1 cellular context compared by ENCODE assay signal in the genomic region with DNA sequence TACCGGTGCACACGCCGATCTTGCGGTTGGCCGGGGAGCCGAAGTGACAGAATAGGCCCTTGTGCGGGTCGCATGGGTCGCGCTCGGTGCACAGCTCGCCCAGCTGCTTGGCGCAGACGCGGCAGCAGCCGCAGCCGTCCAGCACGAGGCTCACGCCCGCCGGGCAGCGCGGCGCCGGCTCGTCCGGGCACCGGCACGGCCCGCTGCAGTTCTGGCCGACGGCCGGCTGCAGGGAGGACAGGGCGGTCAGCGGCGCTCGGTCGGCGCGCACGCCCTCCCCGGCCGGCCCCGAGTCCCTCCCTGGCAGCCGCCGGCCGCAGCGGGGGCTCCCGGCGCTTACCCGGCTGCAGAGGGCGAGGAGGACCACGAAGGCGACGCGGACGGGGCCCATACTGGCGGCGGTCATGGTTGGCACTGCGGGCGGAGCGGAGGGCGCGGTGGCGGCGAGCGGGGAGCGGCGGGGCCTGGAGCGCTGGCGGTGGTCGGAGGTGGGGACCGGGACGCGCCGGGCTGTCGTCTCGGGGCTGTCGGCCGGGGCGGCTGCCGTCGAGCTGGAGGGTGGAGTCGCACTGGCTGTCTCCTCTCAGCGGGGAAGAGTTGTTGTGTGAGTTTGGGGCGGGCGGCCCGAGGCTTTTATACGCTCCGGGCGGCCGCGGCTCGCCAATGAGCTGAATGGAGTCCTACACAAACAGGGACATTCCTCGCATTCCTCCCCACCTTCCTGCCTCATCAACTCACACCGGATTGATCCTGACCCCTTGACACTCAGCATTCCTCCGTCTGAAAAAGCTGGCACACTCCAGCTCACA.
TF ChIP-seq lines count a peak whose summit lies in the region.

A gene with protein sequence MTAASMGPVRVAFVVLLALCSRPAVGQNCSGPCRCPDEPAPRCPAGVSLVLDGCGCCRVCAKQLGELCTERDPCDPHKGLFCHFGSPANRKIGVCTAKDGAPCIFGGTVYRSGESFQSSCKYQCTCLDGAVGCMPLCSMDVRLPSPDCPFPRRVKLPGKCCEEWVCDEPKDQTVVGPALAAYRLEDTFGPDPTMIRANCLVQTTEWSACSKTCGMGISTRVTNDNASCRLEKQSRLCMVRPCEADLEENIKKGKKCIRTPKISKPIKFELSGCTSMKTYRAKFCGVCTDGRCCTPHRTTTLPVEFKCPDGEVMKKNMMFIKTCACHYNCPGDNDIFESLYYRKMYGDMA (minus strand): TSS at position 606 of the 809 bp plus-strand sequence. CDS start 200 bp downstream, at position 406.

TF ChIP-seq in HepG2, 621 proteins besides CTCF, POLR2A, EP300 and RAD21 (continued from another document and continues in another):
- TF ChIP-seq, protein P1, sequence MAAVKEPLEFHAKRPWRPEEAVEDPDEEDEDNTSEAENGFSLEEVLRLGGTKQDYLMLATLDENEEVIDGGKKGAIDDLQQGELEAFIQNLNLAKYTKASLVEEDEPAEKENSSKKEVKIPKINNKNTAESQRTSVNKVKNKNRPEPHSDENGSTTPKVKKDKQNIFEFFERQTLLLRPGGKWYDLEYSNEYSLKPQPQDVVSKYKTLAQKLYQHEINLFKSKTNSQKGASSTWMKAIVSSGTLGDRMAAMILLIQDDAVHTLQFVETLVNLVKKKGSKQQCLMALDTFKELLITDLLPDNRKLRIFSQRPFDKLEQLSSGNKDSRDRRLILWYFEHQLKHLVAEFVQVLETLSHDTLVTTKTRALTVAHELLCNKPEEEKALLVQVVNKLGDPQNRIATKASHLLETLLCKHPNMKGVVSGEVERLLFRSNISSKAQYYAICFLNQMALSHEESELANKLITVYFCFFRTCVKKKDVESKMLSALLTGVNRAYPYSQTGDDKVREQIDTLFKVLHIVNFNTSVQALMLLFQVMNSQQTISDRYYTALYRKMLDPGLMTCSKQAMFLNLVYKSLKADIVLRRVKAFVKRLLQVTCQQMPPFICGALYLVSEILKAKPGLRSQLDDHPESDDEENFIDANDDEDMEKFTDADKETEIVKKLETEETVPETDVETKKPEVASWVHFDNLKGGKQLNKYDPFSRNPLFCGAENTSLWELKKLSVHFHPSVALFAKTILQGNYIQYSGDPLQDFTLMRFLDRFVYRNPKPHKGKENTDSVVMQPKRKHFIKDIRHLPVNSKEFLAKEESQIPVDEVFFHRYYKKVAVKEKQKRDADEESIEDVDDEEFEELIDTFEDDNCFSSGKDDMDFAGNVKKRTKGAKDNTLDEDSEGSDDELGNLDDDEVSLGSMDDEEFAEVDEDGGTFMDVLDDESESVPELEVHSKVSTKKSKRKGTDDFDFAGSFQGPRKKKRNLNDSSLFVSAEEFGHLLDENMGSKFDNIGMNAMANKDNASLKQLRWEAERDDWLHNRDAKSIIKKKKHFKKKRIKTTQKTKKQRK (IDR thresholded peaks at IDR 0.05; ENCODE audit: low read length) = no peak
- TF ChIP-seq, protein P2, sequence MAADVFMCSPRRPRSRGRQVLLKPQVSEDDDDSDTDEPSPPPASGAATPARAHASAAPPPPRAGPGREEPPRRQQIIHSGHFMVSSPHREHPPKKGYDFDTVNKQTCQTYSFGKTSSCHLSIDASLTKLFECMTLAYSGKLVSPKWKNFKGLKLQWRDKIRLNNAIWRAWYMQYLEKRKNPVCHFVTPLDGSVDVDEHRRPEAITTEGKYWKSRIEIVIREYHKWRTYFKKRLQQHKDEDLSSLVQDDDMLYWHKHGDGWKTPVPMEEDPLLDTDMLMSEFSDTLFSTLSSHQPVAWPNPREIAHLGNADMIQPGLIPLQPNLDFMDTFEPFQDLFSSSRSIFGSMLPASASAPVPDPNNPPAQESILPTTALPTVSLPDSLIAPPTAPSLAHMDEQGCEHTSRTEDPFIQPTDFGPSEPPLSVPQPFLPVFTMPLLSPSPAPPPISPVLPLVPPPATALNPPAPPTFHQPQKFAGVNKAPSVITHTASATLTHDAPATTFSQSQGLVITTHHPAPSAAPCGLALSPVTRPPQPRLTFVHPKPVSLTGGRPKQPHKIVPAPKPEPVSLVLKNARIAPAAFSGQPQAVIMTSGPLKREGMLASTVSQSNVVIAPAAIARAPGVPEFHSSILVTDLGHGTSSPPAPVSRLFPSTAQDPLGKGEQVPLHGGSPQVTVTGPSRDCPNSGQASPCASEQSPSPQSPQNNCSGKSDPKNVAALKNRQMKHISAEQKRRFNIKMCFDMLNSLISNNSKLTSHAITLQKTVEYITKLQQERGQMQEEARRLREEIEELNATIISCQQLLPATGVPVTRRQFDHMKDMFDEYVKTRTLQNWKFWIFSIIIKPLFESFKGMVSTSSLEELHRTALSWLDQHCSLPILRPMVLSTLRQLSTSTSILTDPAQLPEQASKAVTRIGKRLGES (CRISPR knock-in tag; IDR thresholded peaks at IDR 0.05; ENCODE audit: borderline replicate concordance) = peak; percentile 90
- TF ChIP-seq WIZ (CRISPR knock-in tag; IDR thresholded peaks at IDR 0.05) = no peak
- 0 out of 2 replicates have a peak, but pooled peaks have one; percentile 61 for TF ChIP-seq ZBTB7A (CRISPR knock-in tag; IDR thresholded peaks at IDR 0.05)
- TF ChIP-seq ZZZ3 (CRISPR knock-in tag; IDR thresholded peaks at IDR 0.05; ENCODE audit: borderline replicate concordance) = peak; percentile 58; the same call in 1 of the 2 replicates
- peak; percentile 99 for TF ChIP-seq ZNF790 (CRISPR knock-in tag; IDR thresholded peaks at IDR 0.05; ENCODE audit: borderline replicate concordance)
- TF ChIP-seq ZMYM4 (CRISPR knock-in tag; IDR thresholded peaks at IDR 0.05) = peak; percentile 99
- TF ChIP-seq, protein P3, sequence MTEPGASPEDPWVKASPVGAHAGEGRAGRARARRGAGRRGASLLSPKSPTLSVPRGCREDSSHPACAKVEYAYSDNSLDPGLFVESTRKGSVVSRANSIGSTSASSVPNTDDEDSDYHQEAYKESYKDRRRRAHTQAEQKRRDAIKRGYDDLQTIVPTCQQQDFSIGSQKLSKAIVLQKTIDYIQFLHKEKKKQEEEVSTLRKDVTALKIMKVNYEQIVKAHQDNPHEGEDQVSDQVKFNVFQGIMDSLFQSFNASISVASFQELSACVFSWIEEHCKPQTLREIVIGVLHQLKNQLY (CRISPR knock-in tag; IDR thresholded peaks at IDR 0.05) = peak; percentile 88; the same call in 1 of the 2 replicates
- TF ChIP-seq ZNF331 (CRISPR knock-in tag; IDR thresholded peaks at IDR 0.05) = peak; percentile 67; the same call in 1 of the 2 replicates
- no peak; the same call in 1 of the 2 replicates for TF ChIP-seq ZNF354B (CRISPR knock-in tag; IDR thresholded peaks at IDR 0.05)
- no peak for TF ChIP-seq ZNF180 (CRISPR knock-in tag; IDR thresholded peaks at IDR 0.05; ENCODE audit: borderline replicate concordance, low read depth)
- peak; percentile 60; the same call in 1 of the 2 replicates for TF ChIP-seq ZKSCAN1 (IDR thresholded peaks at IDR 0.05; ENCODE audit: low read length)
- peak; percentile 82 for TF ChIP-seq TARDBP (CRISPR knock-in tag; IDR thresholded peaks at IDR 0.05)
- TF ChIP-seq CHD2 (IDR thresholded peaks at IDR 0.05; ENCODE audit: low read depth, low read length) = no peak
- TF ChIP-seq CREB1 (IDR thresholded peaks at IDR 0.05) = peak; percentile 45
- TF ChIP-seq CREB1 (CRISPR knock-in tag; IDR thresholded peaks at IDR 0.05) = 0 out of 2 replicates have a peak, but pooled peaks have one; percentile 49
- TF ChIP-seq ZNF567 (CRISPR knock-in tag; IDR thresholded peaks at IDR 0.05; ENCODE audit: borderline replicate concordance) = no peak; the same call in 1 of the 2 replicates
- peak; percentile 43 for TF ChIP-seq ZBTB3 (CRISPR knock-in tag; IDR thresholded peaks at IDR 0.05; ENCODE audit: borderline replicate concordance, low read depth)
- TF ChIP-seq ZNF558 (CRISPR knock-in tag; IDR thresholded peaks at IDR 0.05; ENCODE audit: borderline replicate concordance) = peak; percentile 96; the same call in 1 of the 2 replicates
- TF ChIP-seq, protein P4, sequence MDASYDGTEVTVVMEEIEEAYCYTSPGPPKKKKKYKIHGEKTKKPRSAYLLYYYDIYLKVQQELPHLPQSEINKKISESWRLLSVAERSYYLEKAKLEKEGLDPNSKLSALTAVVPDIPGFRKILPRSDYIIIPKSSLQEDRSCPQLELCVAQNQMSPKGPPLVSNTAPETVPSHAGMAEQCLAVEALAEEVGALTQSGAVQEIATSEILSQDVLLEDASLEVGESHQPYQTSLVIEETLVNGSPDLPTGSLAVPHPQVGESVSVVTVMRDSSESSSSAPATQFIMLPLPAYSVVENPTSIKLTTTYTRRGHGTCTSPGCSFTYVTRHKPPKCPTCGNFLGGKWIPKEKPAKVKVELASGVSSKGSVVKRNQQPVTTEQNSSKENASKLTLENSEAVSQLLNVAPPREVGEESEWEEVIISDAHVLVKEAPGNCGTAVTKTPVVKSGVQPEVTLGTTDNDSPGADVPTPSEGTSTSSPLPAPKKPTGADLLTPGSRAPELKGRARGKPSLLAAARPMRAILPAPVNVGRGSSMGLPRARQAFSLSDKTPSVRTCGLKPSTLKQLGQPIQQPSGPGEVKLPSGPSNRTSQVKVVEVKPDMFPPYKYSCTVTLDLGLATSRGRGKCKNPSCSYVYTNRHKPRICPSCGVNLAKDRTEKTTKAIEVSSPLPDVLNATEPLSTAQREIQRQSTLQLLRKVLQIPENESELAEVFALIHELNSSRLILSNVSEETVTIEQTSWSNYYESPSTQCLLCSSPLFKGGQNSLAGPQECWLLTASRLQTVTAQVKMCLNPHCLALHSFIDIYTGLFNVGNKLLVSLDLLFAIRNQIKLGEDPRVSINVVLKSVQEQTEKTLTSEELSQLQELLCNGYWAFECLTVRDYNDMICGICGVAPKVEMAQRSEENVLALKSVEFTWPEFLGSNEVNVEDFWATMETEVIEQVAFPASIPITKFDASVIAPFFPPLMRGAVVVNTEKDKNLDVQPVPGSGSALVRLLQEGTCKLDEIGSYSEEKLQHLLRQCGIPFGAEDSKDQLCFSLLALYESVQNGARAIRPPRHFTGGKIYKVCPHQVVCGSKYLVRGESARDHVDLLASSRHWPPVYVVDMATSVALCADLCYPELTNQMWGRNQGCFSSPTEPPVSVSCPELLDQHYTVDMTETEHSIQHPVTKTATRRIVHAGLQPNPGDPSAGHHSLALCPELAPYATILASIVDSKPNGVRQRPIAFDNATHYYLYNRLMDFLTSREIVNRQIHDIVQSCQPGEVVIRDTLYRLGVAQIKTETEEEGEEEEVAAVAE (CRISPR knock-in tag; IDR thresholded peaks at IDR 0.05; ENCODE audit: borderline replicate concordance) = peak; percentile 78; the same call in 1 of the 2 replicates
- no peak for TF ChIP-seq MAF1 (CRISPR knock-in tag; IDR thresholded peaks at IDR 0.05; ENCODE audit: borderline replicate concordance)
- TF ChIP-seq PTBP1 (IDR thresholded peaks at IDR 0.05; ENCODE audit: low read depth, low read length, poor library complexity, severe bottlenecking) = no peak
- TF ChIP-seq TCF7 (IDR thresholded peaks at IDR 0.05; ENCODE audit: low read depth) = peak; percentile 85
- TF ChIP-seq, protein P5, sequence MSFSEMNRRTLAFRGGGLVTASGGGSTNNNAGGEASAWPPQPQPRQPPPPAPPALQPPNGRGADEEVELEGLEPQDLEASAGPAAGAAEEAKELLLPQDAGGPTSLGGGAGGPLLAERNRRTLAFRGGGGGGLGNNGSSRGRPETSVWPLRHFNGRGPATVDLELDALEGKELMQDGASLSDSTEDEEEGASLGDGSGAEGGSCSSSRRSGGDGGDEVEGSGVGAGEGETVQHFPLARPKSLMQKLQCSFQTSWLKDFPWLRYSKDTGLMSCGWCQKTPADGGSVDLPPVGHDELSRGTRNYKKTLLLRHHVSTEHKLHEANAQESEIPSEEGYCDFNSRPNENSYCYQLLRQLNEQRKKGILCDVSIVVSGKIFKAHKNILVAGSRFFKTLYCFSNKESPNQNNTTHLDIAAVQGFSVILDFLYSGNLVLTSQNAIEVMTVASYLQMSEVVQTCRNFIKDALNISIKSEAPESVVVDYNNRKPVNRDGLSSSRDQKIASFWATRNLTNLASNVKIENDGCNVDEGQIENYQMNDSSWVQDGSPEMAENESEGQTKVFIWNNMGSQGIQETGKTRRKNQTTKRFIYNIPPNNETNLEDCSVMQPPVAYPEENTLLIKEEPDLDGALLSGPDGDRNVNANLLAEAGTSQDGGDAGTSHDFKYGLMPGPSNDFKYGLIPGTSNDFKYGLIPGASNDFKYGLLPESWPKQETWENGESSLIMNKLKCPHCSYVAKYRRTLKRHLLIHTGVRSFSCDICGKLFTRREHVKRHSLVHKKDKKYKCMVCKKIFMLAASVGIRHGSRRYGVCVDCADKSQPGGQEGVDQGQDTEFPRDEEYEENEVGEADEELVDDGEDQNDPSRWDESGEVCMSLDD (CRISPR knock-in tag; IDR thresholded peaks at IDR 0.05; ENCODE audit: borderline replicate concordance) = no peak
- TF ChIP-seq FOXA1 (IDR thresholded peaks at IDR 0.05) = no peak
- peak; percentile 93 for TF ChIP-seq FOXA1 (CRISPR knock-in tag; IDR thresholded peaks at IDR 0.05)
- TF ChIP-seq, protein P6, sequence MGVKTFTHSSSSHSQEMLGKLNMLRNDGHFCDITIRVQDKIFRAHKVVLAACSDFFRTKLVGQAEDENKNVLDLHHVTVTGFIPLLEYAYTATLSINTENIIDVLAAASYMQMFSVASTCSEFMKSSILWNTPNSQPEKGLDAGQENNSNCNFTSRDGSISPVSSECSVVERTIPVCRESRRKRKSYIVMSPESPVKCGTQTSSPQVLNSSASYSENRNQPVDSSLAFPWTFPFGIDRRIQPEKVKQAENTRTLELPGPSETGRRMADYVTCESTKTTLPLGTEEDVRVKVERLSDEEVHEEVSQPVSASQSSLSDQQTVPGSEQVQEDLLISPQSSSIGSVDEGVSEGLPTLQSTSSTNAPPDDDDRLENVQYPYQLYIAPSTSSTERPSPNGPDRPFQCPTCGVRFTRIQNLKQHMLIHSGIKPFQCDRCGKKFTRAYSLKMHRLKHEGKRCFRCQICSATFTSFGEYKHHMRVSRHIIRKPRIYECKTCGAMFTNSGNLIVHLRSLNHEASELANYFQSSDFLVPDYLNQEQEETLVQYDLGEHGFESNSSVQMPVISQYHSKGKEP (CRISPR knock-in tag; IDR thresholded peaks at IDR 0.05) = peak; percentile 54; the same call in 1 of the 2 replicates
- TF ChIP-seq ZNF205 (CRISPR knock-in tag; IDR thresholded peaks at IDR 0.05) = peak; percentile 92
- peak; percentile 70; the same call in 1 of the 2 replicates for TF ChIP-seq FOXK2 (IDR thresholded peaks at IDR 0.05)
- peak; percentile 49 for TF ChIP-seq ARHGAP35 (CRISPR knock-in tag; IDR thresholded peaks at IDR 0.05; ENCODE audit: borderline replicate concordance)
- peak; percentile 48; the same call in 1 of the 2 replicates for TF ChIP-seq ZNF138 (CRISPR knock-in tag; IDR thresholded peaks at IDR 0.05; ENCODE audit: low read depth)
- peak; percentile 79 for TF ChIP-seq KDM2A (CRISPR knock-in tag; IDR thresholded peaks at IDR 0.05; ENCODE audit: borderline replicate concordance, low read depth)
- peak; percentile 79; the same call in 1 of the 2 replicates for TF ChIP-seq KDM1A (CRISPR knock-in tag; IDR thresholded peaks at IDR 0.05)
